ENCODE assay signal across 29 cellular contexts in genomic region chr13:25961294-25961693, GRCh38.
"Had no signal": no experiment of that assay in that cellular context is flagged by ENCODE, and none has a peak within 500 bp of the region (broad histone marks: within the 10 kb centered on the region; RNA-seq: fewer than 3 reads in every experiment).

No MANE protein-coding gene starts in this region.

- H3K4me3 Mint-ChIP-seq: dendritic cell treated with granulocyte-macrophage colony-stimulating factor and Interleukin-4, amounts not matched to agents 40 ng/mL and 50 ng/mL, for 4 days; effector memory CD8-positive, alpha-beta T cell; endodermal cell had no signal

- H3K27me3 Mint-ChIP-seq: dendritic cell treated with granulocyte-macrophage colony-stimulating factor and Interleukin-4, amounts not matched to agents 40 ng/mL and 50 ng/mL, for 4 days had no signal

- H3K27me3 ChIP-seq: colonic mucosa, dorsolateral prefrontal cortex, esophagus muscularis mucosa, foreskin keratinocyte, gastrocnemius medialis, gastroesophageal sphincter, heart left ventricle had no signal

- DNase-seq: colonic mucosa; cortex of kidney; dermis blood vessel endothelial cell; dorsolateral prefrontal cortex; effector CD4-positive, alpha-beta T cell; effector CD8-positive, alpha-beta T cell; effector memory CD4-positive, alpha-beta T cell; effector memory CD8-positive, alpha-beta T cell; endodermal cell; erythroblast; esophagus squamous epithelium; foreskin fibroblast; foreskin keratinocyte; foreskin melanocyte; gastrocnemius medialis; glutamatergic neuron; head of caudate nucleus; heart left ventricle; heart right ventricle had no signal

- H3K27ac Mint-ChIP-seq: dendritic cell treated with granulocyte-macrophage colony-stimulating factor and Interleukin-4, amounts not matched to agents 40 ng/mL and 50 ng/mL, for 4 days; effector memory CD8-positive, alpha-beta T cell; endodermal cell had no signal

- H3K4me3 ChIP-seq: colonic mucosa, coronary artery, dorsolateral prefrontal cortex, esophagus muscularis mucosa, esophagus squamous epithelium, gastrocnemius medialis, gastroesophageal sphincter, heart left ventricle, heart right ventricle had no signal

- FAIRE-seq: colon, endometrium, endothelial cell of umbilical vein, frontal cortex had no signal

- H3K36me3 ChIP-seq: colonic mucosa, esophagus muscularis mucosa, esophagus squamous epithelium, gastrocnemius medialis, gastroesophageal sphincter, heart left ventricle, heart right ventricle had no signal

- ATAC-seq: effector memory CD8-positive, alpha-beta T cell; esophagus mucosa; foreskin keratinocyte; gastrocnemius medialis; gastroesophageal sphincter; heart left ventricle; heart right ventricle had no signal

- H3K4me1 ChIP-seq: colonic mucosa, esophagus muscularis mucosa, esophagus squamous epithelium, foreskin keratinocyte, gastroesophageal sphincter, heart left ventricle, heart right ventricle had no signal

- H3K27ac ChIP-seq: colonic mucosa, coronary artery, epithelial cell of prostate, esophagus muscularis mucosa, esophagus squamous epithelium, foreskin keratinocyte, gastrocnemius medialis, gastroesophageal sphincter, heart left ventricle, heart right ventricle had no signal

- H3K9me3 Mint-ChIP-seq: dendritic cell treated with granulocyte-macrophage colony-stimulating factor and Interleukin-4, amounts not matched to agents 40 ng/mL and 50 ng/mL, for 4 days; effector memory CD8-positive, alpha-beta T cell had no signal

- H3K9me3 ChIP-seq: colonic mucosa, esophagus squamous epithelium, gastrocnemius medialis had no signal
